ENCODE assay signal across 28 cellular contexts in genomic region chr9:8653111-8653510, GRCh38.
"Had no signal": no experiment of that assay in that cellular context is flagged by ENCODE, and none has a peak within 500 bp of the region (broad histone marks: within the 10 kb centered on the region; RNA-seq: fewer than 3 reads in every experiment).

No MANE protein-coding gene starts in this region.

- DNase-seq: hypothalamus; immature natural killer cell; kidney; left colon; left ventricle myocardium inferior; mesendoderm; naive B cell; natural killer cell; occipital lobe; stimulated activated CD4-positive, alpha-beta T cell treated with anti-CD3 and anti-CD28 coated beads, Interleukin-12 subunit alpha, Interleukin-12 subunit beta, amount 100 ng/mL, for 4 hours; stimulated activated CD4-positive, alpha-beta T cell treated with anti-CD3 and anti-CD28 coated beads, Interleukin-15, amount 100 ng/mL, for 24 hours; stimulated activated CD4-positive, alpha-beta T cell treated with anti-CD3 and anti-CD28 coated beads, Interleukin-2, amount 100 ng/mL, for 24 hours; stimulated activated CD4-positive, alpha-beta T cell treated with anti-CD3 and anti-CD28 coated beads, Interleukin-4, amount 100 ng/mL, for 1 hour; stimulated activated naive B cell treated with anti-CD40 and anti-IgM and Interleukin-4, amounts not matched to agents 10 μg/mL and 1 μg/mL and 100 μg/mL, for 72 hours; stimulated activated naive CD8-positive, alpha-beta T cell treated with anti-CD3 and anti-CD28 coated beads, Interleukin-15, Interleukin-2, amounts not matched to agents 100 U/mL and 50 U/mL, for 24 hours; stomach; testis; thyroid gland; transverse colon; upper lobe of left lung had no signal

- H3K36me3 Mint-ChIP-seq: immature natural killer cell; mesothelial cell of epicardium; naive B cell; natural killer cell; stimulated activated naive B cell treated with anti-CD40 and anti-IgM and Interleukin-4, amounts not matched to agents 10 μg/mL and 1 μg/mL and 100 μg/mL, for 72 hours had no signal

- H3K9me3 Mint-ChIP-seq: naive B cell; neural crest cell; stimulated activated naive B cell treated with anti-CD40 and anti-IgM and Interleukin-4, amounts not matched to agents 10 μg/mL and 1 μg/mL and 100 μg/mL, for 72 hours had no signal

- H3K9me3 ChIP-seq: left ventricle myocardium inferior, neutrophil, right atrium auricular region, stomach, testis, thyroid gland, transverse colon, upper lobe of left lung, vagina had no signal

- H3K27ac Mint-ChIP-seq: immature natural killer cell; mesothelial cell of epicardium; naive B cell; natural killer cell; progenitor cell of endocrine pancreas; stimulated activated naive B cell treated with anti-CD40 and anti-IgM and Interleukin-4, amounts not matched to agents 10 μg/mL and 1 μg/mL and 100 μg/mL, for 72 hours had no signal

- H3K4me1 Mint-ChIP-seq: immature natural killer cell, natural killer cell had no signal

- H3K4me1 ChIP-seq: right atrium auricular region, testis, thyroid gland, transverse colon, upper lobe of left lung, vagina had no signal

- H3K36me3 ChIP-seq: left ventricle myocardium inferior, neutrophil, right atrium auricular region, stomach, thyroid gland, transverse colon, upper lobe of left lung, vagina had no signal

- H3K27me3 ChIP-seq: neutrophil, right atrium auricular region, stomach, testis, thyroid gland, transverse colon, upper lobe of left lung, vagina had no signal

- H3K4me3 Mint-ChIP-seq: immature natural killer cell; mesothelial cell of epicardium; naive B cell; natural killer cell; neural crest cell; stimulated activated naive B cell treated with anti-CD40 and anti-IgM and Interleukin-4, amounts not matched to agents 10 μg/mL and 1 μg/mL and 100 μg/mL, for 72 hours had no signal

- H3K27me3 Mint-ChIP-seq: naive B cell; progenitor cell of endocrine pancreas; stimulated activated naive B cell treated with anti-CD40 and anti-IgM and Interleukin-4, amounts not matched to agents 10 μg/mL and 1 μg/mL and 100 μg/mL, for 72 hours had no signal

- H3K27ac ChIP-seq: left ventricle myocardium inferior, neutrophil, right atrium auricular region, skin epidermis, stomach, testis, thyroid gland, transverse colon, upper lobe of left lung, vagina had no signal

- H3K4me3 ChIP-seq: left ventricle myocardium inferior, lung, right atrium auricular region, skin epidermis, stomach, testis, thyroid gland, transverse colon, upper lobe of left lung, vagina had no signal
